ENCODE assay signal across 27 cellular contexts in genomic region chr12:44804068-44804467, GRCh38.
"Had no signal": no experiment of that assay in that cellular context is flagged by ENCODE, and none has a peak within 500 bp of the region (broad histone marks: within the 10 kb centered on the region; RNA-seq: fewer than 3 reads in every experiment).

No MANE protein-coding gene starts in this region.

- H3K4me3 ChIP-seq: adrenal gland, body of pancreas, esophagus muscularis mucosa, gastrocnemius medialis, heart left ventricle had no signal

- H3K27ac Mint-ChIP-seq: activated CD4-positive, alpha-beta memory T cell treated with anti-CD3 and anti-CD28 coated beads for 36 hours; activated CD4-positive, alpha-beta T cell treated with anti-CD3 and anti-CD28 coated beads for 36 hours; activated CD4-positive, alpha-beta T cell treated with anti-CD3 and anti-CD28 coated beads, Interleukin-2, amount 10 ng/mL, durations not matched to agents 24 days and 14 days; activated naive CD4-positive, alpha-beta T cell treated with anti-CD3 and anti-CD28 coated beads, Interleukin-2, amount 50 U/mL, for 24 hours; effector memory CD8-positive, alpha-beta T cell had no signal

- H3K9me3 Mint-ChIP-seq: activated CD4-positive, alpha-beta memory T cell treated with anti-CD3 and anti-CD28 coated beads for 36 hours; activated CD4-positive, alpha-beta T cell treated with anti-CD3 and anti-CD28 coated beads, Interleukin-2, amount 10 ng/mL, durations not matched to agents 24 days and 14 days; activated naive CD4-positive, alpha-beta T cell treated with anti-CD3 and anti-CD28 coated beads, Interleukin-2, amount 50 U/mL, for 24 hours; effector memory CD8-positive, alpha-beta T cell had no signal

- H3K4me1 Mint-ChIP-seq: activated CD4-positive, alpha-beta T cell treated with anti-CD3 and anti-CD28 coated beads, Interleukin-2, amount 10 ng/mL, durations not matched to agents 24 days and 14 days had no signal

- H3K27me3 Mint-ChIP-seq: activated CD4-positive, alpha-beta memory T cell treated with anti-CD3 and anti-CD28 coated beads for 36 hours; activated CD4-positive, alpha-beta T cell treated with anti-CD3 and anti-CD28 coated beads for 36 hours; activated CD4-positive, alpha-beta T cell treated with anti-CD3 and anti-CD28 coated beads, Interleukin-2, amount 10 ng/mL, durations not matched to agents 24 days and 14 days; activated naive CD4-positive, alpha-beta T cell treated with anti-CD3 and anti-CD28 coated beads, Interleukin-2, amount 50 U/mL, for 24 hours; effector memory CD8-positive, alpha-beta T cell had no signal

- DNase-seq: activated CD4-positive, alpha-beta memory T cell treated with anti-CD3 and anti-CD28 coated beads for 36 hours; activated CD4-positive, alpha-beta T cell treated with anti-CD3 and anti-CD28 coated beads for 36 hours; activated CD4-positive, alpha-beta T cell treated with anti-CD3 and anti-CD28 coated beads, Interleukin-2, amount 10 ng/mL, durations not matched to agents 24 days and 14 days; activated CD4-positive, CD25-positive, alpha-beta regulatory T cell; activated CD4-positive, CD25-positive, alpha-beta regulatory T cell treated with anti-CD3 and anti-CD28 coated beads, Interleukin-2, amount 50 U/mL, for 72 hours; activated CD8-positive, alpha-beta memory T cell treated with anti-CD3 and anti-CD28 coated beads for 24 hours; activated effector memory CD4-positive, alpha-beta T cell treated with Interleukin-2 at 50 U/mL for 16 hours; activated gamma-delta T cell treated with Interleukin-2 at 50 U/mL for 16 hours; activated naive CD4-positive, alpha-beta T cell treated with Interleukin-2 at 50 U/mL for 16 hours; activated T-cell treated with anti-CD3 and anti-CD28 coated beads, Interleukin-2, amount 50 U/mL, for 48 hours; adrenal gland; amygdala; aorta; body of pancreas; caudate nucleus; cortex of kidney; dermis blood vessel endothelial cell; effector CD4-positive, alpha-beta T cell; effector memory CD8-positive, alpha-beta T cell; erythroblast; foreskin keratinocyte; gastrocnemius medialis; glutamatergic neuron; heart left ventricle; T-helper 2 cell had no signal

- H3K36me3 ChIP-seq: adrenal gland, esophagus muscularis mucosa, gastrocnemius medialis, heart left ventricle had no signal

- H3K4me3 Mint-ChIP-seq: activated CD4-positive, alpha-beta memory T cell treated with anti-CD3 and anti-CD28 coated beads for 36 hours; activated CD4-positive, alpha-beta T cell treated with anti-CD3 and anti-CD28 coated beads for 36 hours; activated CD4-positive, alpha-beta T cell treated with anti-CD3 and anti-CD28 coated beads, Interleukin-2, amount 10 ng/mL, durations not matched to agents 24 days and 14 days; activated naive CD4-positive, alpha-beta T cell treated with anti-CD3 and anti-CD28 coated beads, Interleukin-2, amount 50 U/mL, for 24 hours; effector memory CD8-positive, alpha-beta T cell had no signal

- H3K9me3 ChIP-seq: adrenal gland, body of pancreas, esophagus muscularis mucosa, gastrocnemius medialis, heart left ventricle had no signal

- H3K27ac ChIP-seq: adrenal gland, body of pancreas, esophagus muscularis mucosa, foreskin keratinocyte, gastrocnemius medialis, heart left ventricle had no signal

- ATAC-seq: activated CD4-positive, alpha-beta T cell treated with anti-CD3 and anti-CD28 coated beads for 36 hours; body of pancreas; effector memory CD8-positive, alpha-beta T cell; foreskin keratinocyte; gastrocnemius medialis; heart left ventricle had no signal
